Comparison of ENCODE assay signal across 15 cellular contexts in the genomic region with DNA sequence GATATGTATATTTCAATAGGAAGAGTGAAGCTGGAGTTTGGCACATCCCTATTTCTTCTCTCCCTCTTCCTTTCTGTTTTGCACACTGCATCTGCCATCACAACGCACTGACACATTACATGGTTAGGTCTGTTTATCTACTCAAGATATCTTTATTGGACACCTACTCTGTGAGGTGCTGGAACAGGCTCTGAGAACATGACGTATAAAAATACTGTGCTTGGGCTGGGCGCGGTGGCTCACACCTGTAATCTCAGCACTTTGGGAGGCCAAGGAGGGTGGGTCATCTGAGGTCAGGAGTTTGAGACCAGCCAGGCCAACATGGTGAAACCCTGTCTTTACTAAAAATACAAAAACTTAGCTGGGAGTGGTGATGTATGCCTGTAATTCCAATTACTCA.
DNase-seq lines count a peak whose midpoint lies in the region; ATAC-seq and TF ChIP-seq lines count a peak whose summit lies in the region.
"Had no signal": no experiment of that assay in that cellular context is flagged by ENCODE, and none has a peak within 500 bp of the region (broad histone marks: within the 10 kb centered on the region; RNA-seq: fewer than 3 reads in every experiment).

No MANE protein-coding gene starts in this region.

- H2BK15ac ChIP-seq in IMR-90 (ENCODE audit: low read depth, low read length), result peak overlapping the region; percentile 51; the same call in 2 of the 3 replicates

- peak overlapping the region; percentile 63 to 83; a peak in 3 of 4 replicates for H4K8ac ChIP-seq in IMR-90 (ENCODE audit: low read depth in 2 of 2, low read length in 2 of 2)
- no peak overlapping the region for H4K8ac ChIP-seq in trophoblast cell (ENCODE audit: low read depth, low read length)

- no CpG with 5 or more reads among the region's 4 CpGs for WGBS in IMR-90 (ENCODE audit: extremely low coverage in 2 of 2, insufficient read length in 1 of 2), 2 experiments
- 97% methylated on average over 4 of the region's 4 CpGs for WGBS in esophagus muscularis mucosa
- no CpG with 5 or more reads among the region's 4 CpGs for WGBS in trophoblast cell (ENCODE audit: extremely low coverage, insufficient coverage, insufficient read length)

- TF ChIP-seq CTCF in IMR-90 (conservative IDR thresholded peaks at IDR 0.05; ENCODE audit: low read depth, low read length) (no peak), esophagus muscularis mucosa (IDR thresholded peaks at IDR 0.05) (no peak), OCI-LY7 (conservative IDR thresholded peaks at IDR 0.05; ENCODE audit: low read length) (no peak)

- H2BK120ac ChIP-seq in IMR-90 (ENCODE audit: low read depth, low read length), result peak overlapping the region; percentile 91
- H2BK120ac ChIP-seq in trophoblast cell (ENCODE audit: insufficient read depth, low read length, poor library complexity), result no peak overlapping the region

- no peaks in the 10 kb centered on the region for H3K9me2 ChIP-seq in OCI-LY7 (ENCODE audit: insufficient read depth, low read length)

- H2BK12ac ChIP-seq in trophoblast cell (ENCODE audit: low read length), result no peak overlapping the region

- H2BK5ac ChIP-seq in IMR-90 (ENCODE audit: low read depth, low read length, poor library complexity, severe bottlenecking) (peak overlapping the region; percentile 86), trophoblast cell (ENCODE audit: low read depth, low read length, poor library complexity) (no peak overlapping the region)

- no peak overlapping the region for H3K4me3 Mint-ChIP-seq in activated naive CD8-positive, alpha-beta T cell treated with anti-CD3 and anti-CD28 coated beads, Interleukin-2, amount 50 U/mL, for 24 hours
- H3K4me3 Mint-ChIP-seq: CD14-positive monocyte; CD8-positive, alpha-beta T cell had no signal

- H3K14ac ChIP-seq in IMR-90 (replicated peaks; ENCODE audit: low read depth, low read length), result peak overlapping the region; percentile 18; the same call in 1 of the 2 replicates
- H3K14ac ChIP-seq in trophoblast cell (ENCODE audit: low read length), result no peak overlapping the region

- H3K36me3 Mint-ChIP-seq in activated naive CD8-positive, alpha-beta T cell treated with anti-CD3 and anti-CD28 coated beads, Interleukin-2, amount 50 U/mL, for 24 hours (ENCODE audit: low read depth), result no peaks in the 10 kb centered on the region
- H3K36me3 Mint-ChIP-seq: CD14-positive monocyte; CD8-positive, alpha-beta T cell had no signal

- H3K9me3 ChIP-seq in IMR-90 (ENCODE audit: control insufficient read depth, insufficient read depth, low read length), result no peaks in the 10 kb centered on the region
- H3K9me3 ChIP-seq in esophagus muscularis mucosa, result no peaks in the 10 kb centered on the region
- H3K9me3 ChIP-seq in trophoblast cell (ENCODE audit: insufficient read depth, low read depth, low read length), result no peaks in the 10 kb centered on the region
- H3K9me3 ChIP-seq in OCI-LY7 (ENCODE audit: low read length), result no peaks in the 10 kb centered on the region
- H3K9me3 ChIP-seq: BE2C had no signal

- H3K79me2 ChIP-seq in ACC112 (ENCODE audit: control insufficient read depth, insufficient read depth, low read length, unreplicated experiment), result no peaks in the 10 kb centered on the region
- no peaks in the 10 kb centered on the region for H3K79me2 ChIP-seq in trophoblast cell (ENCODE audit: control insufficient read depth, insufficient read depth, low read length, poor library complexity)
- H3K79me2 ChIP-seq in OCI-LY7 (ENCODE audit: insufficient read depth, low read depth, low read length), result no peaks in the 10 kb centered on the region

- H3K27ac Mint-ChIP-seq in activated naive CD8-positive, alpha-beta T cell treated with anti-CD3 and anti-CD28 coated beads, Interleukin-2, amount 50 U/mL, for 24 hours, result no peak overlapping the region
- H3K27ac Mint-ChIP-seq: CD14-positive monocyte; CD8-positive, alpha-beta T cell had no signal

- peaks cover 2% of the 10 kb centered on the region for H3K9me1 ChIP-seq in IMR-90 (ENCODE audit: insufficient read depth, low read length)

- in situ Hi-C loops in IMR-90 (cut with MboI; ENCODE audit: low sequenced_read_pairs), result no loop called here

- H3K18ac ChIP-seq in IMR-90 (ENCODE audit: low read depth, low read length), result peak overlapping the region; percentile 86; the same call in 1 of the 2 replicates
- no peak overlapping the region for H3K18ac ChIP-seq in trophoblast cell (ENCODE audit: low read length)

- peak overlapping the region; percentile 84 for H2AK5ac ChIP-seq in IMR-90 (ENCODE audit: low read depth, low read length)
- H2AK5ac ChIP-seq in trophoblast cell (ENCODE audit: low read length), result no peak overlapping the region

- TF ChIP-seq EP300 in esophagus muscularis mucosa (IDR thresholded peaks at IDR 0.05), result no peak

- DNase-seq in IMR-90 (no peak), esophagus muscularis mucosa (ENCODE audit: extremely low spot score) (peak; percentile 42), trophoblast cell (peak; percentile 68 to 71), OCI-LY7 (ENCODE audit: low spot score) (no peak)
- DNase-seq in activated naive CD8-positive, alpha-beta T cell treated with anti-CD3 and anti-CD28 coated beads, Interleukin-2, amount 50 U/mL, for 24 hours, result no peak
- DNase-seq: BE2C; CD8-positive, alpha-beta T cell; COR-L47; DMS153; DND-41; GDM1; H7 had no signal

- no peak for ATAC-seq in IMR-90 (ENCODE audit: low read depth)
- no peak for ATAC-seq in GM18519 (IDR thresholded peaks at IDR 0.05; ENCODE audit: low FRiP score, unreplicated experiment)
- no peak for ATAC-seq in activated naive CD8-positive, alpha-beta T cell treated with anti-CD3 and anti-CD28 coated beads, Interleukin-2, amount 50 U/mL, for 24 hours
- ATAC-seq: CD8-positive, alpha-beta T cell had no signal

- BruUV-seq in IMR-90 (replicated peaks; lab: Mats Ljungman, UMichigan) (no TSS peak), OCI-LY7 (replicated peaks; lab: Mats Ljungman, UMichigan) (no TSS peak)

- POLR2A ChIA-PET in IMR-90 (lab: Charles Lee; ENCODE audit: unreplicated experiment) (no interaction called here), OCI-LY7 (lab: Charles Lee) (no interaction called here)

- peaks cover 2% of the 10 kb centered on the region for H3K27me3 Mint-ChIP-seq in activated naive CD8-positive, alpha-beta T cell treated with anti-CD3 and anti-CD28 coated beads, Interleukin-2, amount 50 U/mL, for 24 hours

- H3K4me1 ChIP-seq in ACC112 (ENCODE audit: control insufficient read depth, insufficient read depth, low read length, unreplicated experiment) (peaks cover 57% of the 10 kb centered on the region), IMR-90 (ENCODE audit: control insufficient read depth, insufficient read depth, low read length) (peaks cover 21% of the 10 kb centered on the region), esophagus muscularis mucosa (peaks cover 0 to 25% (median 22%) of the 10 kb centered on the region in 4 donors), trophoblast cell (ENCODE audit: control insufficient read depth in 1 of 2, insufficient read depth in 2 of 2, low read length in 2 of 2) (peaks cover 0 to 2% of the 10 kb centered on the region in 2 experiments), OCI-LY7 (ENCODE audit: insufficient read depth, low read length, poor library complexity, severe bottlenecking) (no peaks in the 10 kb centered on the region)
- H3K4me1 ChIP-seq: BE2C had no signal

- H3K27me3 ChIP-seq in ACC112 (ENCODE audit: insufficient read depth, low read length) (no peaks in the 10 kb centered on the region), IMR-90 (ENCODE audit: control insufficient read depth, insufficient read depth, low read length) (no peaks in the 10 kb centered on the region), esophagus muscularis mucosa (no peaks in the 10 kb centered on the region), trophoblast cell (ENCODE audit: insufficient read depth, low read length) (no peaks in the 10 kb centered on the region)
- H3K27me3 ChIP-seq: BE2C had no signal

- H3K4me3 ChIP-seq in ACC112 (ENCODE audit: low read depth, low read length) (no peak overlapping the region), IMR-90 (ENCODE audit: insufficient read depth, low read depth, low read length) (no peak overlapping the region), esophagus muscularis mucosa (no peak overlapping the region), trophoblast cell (ENCODE audit: low read depth, low read length) (no peak overlapping the region), OCI-LY7 (ENCODE audit: low read depth, low read length, poor library complexity, severe bottlenecking) (no peak overlapping the region)

- H3K4me2 ChIP-seq in IMR-90 (ENCODE audit: low read depth, low read length) (no peak overlapping the region), trophoblast cell (ENCODE audit: low read length) (no peak overlapping the region), OCI-LY7 (ENCODE audit: low read length) (no peak overlapping the region)

- no peak overlapping the region for H3K56ac ChIP-seq in IMR-90 (ENCODE audit: extremely low read depth, insufficient read depth, low read length)

- peak overlapping the region; percentile 73 for H3K4ac ChIP-seq in IMR-90 (ENCODE audit: low read depth, low read length)
- H3K4ac ChIP-seq in trophoblast cell (ENCODE audit: low read depth, low read length), result no peak overlapping the region

- TF ChIP-seq RAD21 in IMR-90 (IDR thresholded peaks at IDR 0.05; ENCODE audit: low read length), result no peak

- H3K23ac ChIP-seq in IMR-90 (ENCODE audit: low read depth, low read length) (peak overlapping the region; percentile 67; the same call in 1 of the 2 replicates), trophoblast cell (ENCODE audit: low read length) (no peak overlapping the region)

- peak overlapping the region; percentile 95 for H2BK20ac ChIP-seq in IMR-90 (ENCODE audit: low read depth, low read length)

- intact Hi-C loops in IMR-90 (cut with micrococcal nuclease) (no loop called here), esophagus muscularis mucosa (cut with DNase I) (no loop called here), OCI-LY7 (cut with micrococcal nuclease; ENCODE audit: unreplicated experiment) (no loop called here)

- dilution Hi-C loops in IMR-90 (cut with HindIII; ENCODE audit: low sequenced_read_pairs, unreplicated experiment), result no loop called here

- TF ChIP-seq POLR2A in IMR-90 (IDR thresholded peaks at IDR 0.05; ENCODE audit: low read depth, low read length) (no peak), esophagus muscularis mucosa (IDR thresholded peaks at IDR 0.05; ENCODE audit: low read depth) (no peak)

- H4K12ac ChIP-seq in trophoblast cell (ENCODE audit: low read depth, low read length), result no peak overlapping the region

- peak overlapping the region; percentile 58; the same call in 1 of the 2 replicates for H4K5ac ChIP-seq in IMR-90 (ENCODE audit: low read depth, low read length)

- no peak overlapping the region for H2AK9ac ChIP-seq in IMR-90 (replicated peaks; ENCODE audit: low read depth, low read length, poor library complexity)

- CTCF ChIA-PET in IMR-90 (lab: Yijun Ruan, JAX) (no interaction called here), OCI-LY7 (lab: Charles Lee; ENCODE audit: unreplicated experiment) (no interaction called here)

- H3K79me1 ChIP-seq in IMR-90 (ENCODE audit: low read depth in 1 of 2, low read length in 2 of 2), result no peaks in the 10 kb centered on the region
- no peaks in the 10 kb centered on the region for H3K79me1 ChIP-seq in trophoblast cell (ENCODE audit: low read length)

- H4K91ac ChIP-seq in IMR-90 (ENCODE audit: insufficient read depth, low read depth, low read length), result peak overlapping the region; percentile 96
- no peak overlapping the region for H4K91ac ChIP-seq in trophoblast cell (ENCODE audit: low read depth, low read length)

- no peaks in the 10 kb centered on the region for H3K4me1 Mint-ChIP-seq in activated naive CD8-positive, alpha-beta T cell treated with anti-CD3 and anti-CD28 coated beads, Interleukin-2, amount 50 U/mL, for 24 hours
- H3K4me1 Mint-ChIP-seq: CD14-positive monocyte had no signal

- H3K27ac ChIP-seq in ACC112 (ENCODE audit: low read depth, low read length), result peak overlapping the region; percentile 96; the same call in 1 of the 2 replicates
- no peak overlapping the region for H3K27ac ChIP-seq in IMR-90 (ENCODE audit: insufficient read depth, low read length)
- no peak overlapping the region for H3K27ac ChIP-seq in esophagus muscularis mucosa (replicated peaks in 1 of 4)
- no peak overlapping the region for H3K27ac ChIP-seq in trophoblast cell (ENCODE audit: low read depth, low read length)
- H3K27ac ChIP-seq in OCI-LY7 (ENCODE audit: low read depth, low read length, poor library complexity, severe bottlenecking), result no peak overlapping the region

- H3K9me3 Mint-ChIP-seq in activated naive CD8-positive, alpha-beta T cell treated with anti-CD3 and anti-CD28 coated beads, Interleukin-2, amount 50 U/mL, for 24 hours, result peaks cover 4% of the 10 kb centered on the region

- no peak overlapping the region for H2AFZ ChIP-seq in ACC112 (ENCODE audit: low read length, unreplicated experiment)
- H2AFZ ChIP-seq in IMR-90 (replicated peaks; ENCODE audit: low read length, poor library complexity), result no peak overlapping the region
- no peak overlapping the region for H2AFZ ChIP-seq in trophoblast cell (ENCODE audit: insufficient read depth, low read length, poor library complexity)
- no peak overlapping the region for H2AFZ ChIP-seq in OCI-LY7 (ENCODE audit: low read length)

- H3K36me3 ChIP-seq in ACC112 (ENCODE audit: insufficient read depth, low read length) (no peaks in the 10 kb centered on the region), IMR-90 (ENCODE audit: control insufficient read depth, insufficient read depth, low read length) (no peaks in the 10 kb centered on the region), esophagus muscularis mucosa (no peaks in the 10 kb centered on the region), trophoblast cell (ENCODE audit: control insufficient read depth in 1 of 2, insufficient read depth in 2 of 2, low read length in 2 of 2) (no peaks in the 10 kb centered on the region), OCI-LY7 (ENCODE audit: insufficient read depth, low read length) (no peaks in the 10 kb centered on the region)
- H3K36me3 ChIP-seq: BE2C had no signal

- H4K20me1 ChIP-seq in IMR-90 (ENCODE audit: insufficient read depth, low read length) (no peaks in the 10 kb centered on the region), OCI-LY7 (ENCODE audit: insufficient read depth, low read length) (no peaks in the 10 kb centered on the region)

- no peak overlapping the region for H3K9ac ChIP-seq in IMR-90 (ENCODE audit: low read depth, low read length)
- H3K9ac ChIP-seq in trophoblast cell (ENCODE audit: low read length), result no peak overlapping the region

Comparison
In these comparisons a context has a peak if more than half of its experiments do, and no peak if none do; other contexts are left out.
1. DNase-seq: peak in esophagus muscularis mucosa (single experiment) and trophoblast cell (2 of 2); none in IMR-90 (single experiment), OCI-LY7 (single experiment) and activated naive CD8-positive, alpha-beta T cell treated with anti-CD3 and anti-CD28 coated beads, Interleukin-2, amount 50 U/mL, for 24 hours (single experiment).